In genomic region chr22:42780070-42780540, GRCh38 we compare ENCODE assay signal across 9 cellular contexts. TPM values are rescaled to one million over a fixed set of nuclear protein-coding genes. Genes with fewer than 3 reads are reported as not detected.
A peak's percentile ranks its signal among the peaks of the same experiment; 100 is the strongest.
DNase-seq lines count a peak whose midpoint lies in the region; ATAC-seq and TF ChIP-seq lines count a peak whose summit lies in the region.
"Had no signal": no experiment of that assay in that cellular context is flagged by ENCODE, and none has a peak within 500 bp of the region (broad histone marks: within the 10 kb centered on the region; RNA-seq: fewer than 3 reads in every experiment).

No MANE protein-coding gene starts in this region.

- TF ChIP-seq CTCF in WERI-Rb-1 (IDR thresholded peaks at IDR 0.05; ENCODE audit: low read depth, low read length): peak; percentile 78
- peak; percentile 75 to 90 (median 81) for TF ChIP-seq CTCF in tibial nerve (IDR thresholded peaks at IDR 0.05)

- no peak for TF ChIP-seq POLR2A in tibial nerve (IDR thresholded peaks at IDR 0.05)

- POLR2A ChIA-PET in CD4-positive, alpha-beta memory T cell (lab: Charles Lee; ENCODE audit: partially characterized antibody): interaction anchor here (0.7 kb wide), 1 partner anchor 407 kb away, joined by 3 read pairs; the partner anchor contains the start of gene TTLL12

- H3K27ac Mint-ChIP-seq in CD4-positive, alpha-beta memory T cell: no peak overlapping the region

- WGBS in tibial nerve, 2 donors: 27 to 28% methylated on average over 6 of the region's 6 CpGs

- no peak for ATAC-seq in HG02642 (IDR thresholded peaks at IDR 0.05; ENCODE audit: poor library complexity, unreplicated experiment)

- no peaks in the 10 kb centered on the region for H3K27me3 ChIP-seq in CD4-positive, alpha-beta memory T cell (ENCODE audit: insufficient read depth, low read length)
- H3K27me3 ChIP-seq in HAP-1 (ENCODE audit: low read depth) (no peaks in the 10 kb centered on the region), WERI-Rb-1 (ENCODE audit: insufficient read depth, low read depth, severe bottlenecking) (no peaks in the 10 kb centered on the region), tibial nerve (no peaks in the 10 kb centered on the region)

- TF ChIP-seq EP300 in tibial nerve (IDR thresholded peaks at IDR 0.05): peak in 1 of 2 donors; percentile 53

- H3K36me3 Mint-ChIP-seq in CD4-positive, alpha-beta memory T cell: no peaks in the 10 kb centered on the region

- DNase-seq in CD4-positive, alpha-beta memory T cell: peak; percentile 59 to 65 (median 62)
- DNase-seq in HAP-1 (ENCODE audit: low spot score in 2 of 2): peak; percentile 86 to 95
- peak; percentile 65 for DNase-seq in NCI-H345 treated with DMSO at 0.1 percent for 48 hours (lab: John Stamatoyannopoulos, UW; ENCODE audit: unreplicated experiment)
- DNase-seq in WERI-Rb-1: peak; percentile 88
- peak; percentile 80 for DNase-seq in epidermal melanocyte (ENCODE audit: insufficient read length, low spot score)
- DNase-seq in midbrain (lab: John Stamatoyannopoulos, UW): peak; percentile 82
- peak in 1 of 2 donors; percentile 90 for DNase-seq in tibial nerve (ENCODE audit: low spot score in 2 of 2)

- no peak overlapping the region for H3K4me3 Mint-ChIP-seq in CD4-positive, alpha-beta memory T cell

- CTCF ChIA-PET in CD4-positive, alpha-beta memory T cell (lab: Charles Lee; ENCODE audit: partially characterized antibody): interaction anchor here (1.3 to 2.0 kb wide), 6 partner anchors 10 to 310 kb away, joined by 3 to 8 read pairs (median 4); no protein-coding TSS in a partner anchor

- intact Hi-C loops in CD4-positive, alpha-beta memory T cell (cut with micrococcal nuclease): loop anchor here (1.0 kb wide), 2 partner anchors 87 to 356 kb away; no protein-coding TSS in a partner anchor

- H3K4me1 ChIP-seq in CD4-positive, alpha-beta memory T cell (ENCODE audit: insufficient read depth, low read length): no peaks in the 10 kb centered on the region
- H3K4me1 ChIP-seq in HAP-1: no peaks in the 10 kb centered on the region
- H3K4me1 ChIP-seq in tibial nerve: peaks cover 0 to 8% (median 0%) of the 10 kb centered on the region in 4 donors

- in situ Hi-C loops in HAP-1 (cut with MboI; ENCODE audit: low sequenced_read_pairs): no loop called here

- H3K36me3 ChIP-seq in CD4-positive, alpha-beta memory T cell (ENCODE audit: insufficient read depth, low read length): no peaks in the 10 kb centered on the region
- no peaks in the 10 kb centered on the region for H3K36me3 ChIP-seq in HAP-1 (replicated peaks)
- H3K36me3 ChIP-seq in WERI-Rb-1: no peaks in the 10 kb centered on the region
- H3K36me3 ChIP-seq in tibial nerve: no peaks in the 10 kb centered on the region

- H3K27me3 Mint-ChIP-seq in CD4-positive, alpha-beta memory T cell: no peaks in the 10 kb centered on the region

- H3K27ac ChIP-seq in CD4-positive, alpha-beta memory T cell (ENCODE audit: low read depth, low read length): no peak overlapping the region
- peak overlapping the region; percentile 29 for H3K27ac ChIP-seq in WERI-Rb-1
- H3K27ac ChIP-seq in tibial nerve: no peak overlapping the region

- peaks cover 0 to 1% (median 0%) of the 10 kb centered on the region in 8 donors for H3K9me3 Mint-ChIP-seq in CD4-positive, alpha-beta memory T cell

- no peaks in the 10 kb centered on the region for H3K4me1 Mint-ChIP-seq in CD4-positive, alpha-beta memory T cell

- H3K4me3 ChIP-seq in CD4-positive, alpha-beta memory T cell (ENCODE audit: low read length in 2 of 2): no peak overlapping the region
- H3K4me3 ChIP-seq in HAP-1 (no peak overlapping the region), WERI-Rb-1 (ENCODE audit: low read depth, low read length) (no peak overlapping the region), tibial nerve (no peak overlapping the region)

- no peaks in the 10 kb centered on the region for H3K9me3 ChIP-seq in CD4-positive, alpha-beta memory T cell (ENCODE audit: control insufficient read depth in 1 of 2, low read length in 2 of 2)
- H3K9me3 ChIP-seq in HAP-1 (no peaks in the 10 kb centered on the region), WERI-Rb-1 (ENCODE audit: severe bottlenecking) (no peaks in the 10 kb centered on the region), tibial nerve (no peaks in the 10 kb centered on the region)

RNA-seq across cellular contexts. Expression of gene A4GALT, which starts 59.4 kb away (rescaled TPM):
- under 1 TPM in 1 of 2 experiments, not detected in 1; 0.15 TPM for total RNA-seq in CD4-positive, alpha-beta memory T cell
- not detected for polyA plus RNA-seq in CD4-positive, alpha-beta memory T cell
- total RNA-seq in tibial nerve: 100 to 1,000 TPM in 2 of 4 donors, 10 to 100 TPM in 2; 73.0 to 146 (median 99.0) TPM
- total RNA-seq: T-helper 1 cell treated with Interleukin-12 subunit alpha and Interleukin-12 subunit beta and Interleukin-4 antibody, amounts not matched to agents 30 ng/mL and 1 ng/mL, for 36 hours had no signal

Comparison
In these comparisons a context has a peak if more than half of its experiments do, and no peak if none do; other contexts are left out.
1. RNA of gene A4GALT, which starts 59.4 kb away (total RNA-seq): 73.0 to 146 TPM in tibial nerve; 0.15 TPM in CD4-positive, alpha-beta memory T cell; every median in the first group is over 10 times any median in the second.